Comparison of ENCODE assay signal across 11 cellular contexts in the genomic region with DNA sequence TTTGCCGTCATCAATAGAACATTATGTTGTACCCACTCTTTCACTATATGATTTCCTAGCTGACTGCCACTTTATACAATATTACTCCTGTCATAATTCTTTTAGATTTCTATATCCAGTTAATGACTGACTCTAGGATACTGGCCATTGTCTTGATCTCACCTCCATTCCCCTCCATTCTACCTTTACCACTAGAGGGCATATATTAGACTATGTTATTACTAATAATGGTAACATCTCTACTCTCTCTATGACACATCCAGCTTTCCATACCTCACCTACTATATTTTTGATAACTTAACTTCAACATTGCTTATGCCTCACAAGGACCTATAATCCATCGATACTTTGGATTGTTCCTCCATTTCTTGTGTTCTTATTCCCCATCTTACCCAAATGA. TPM values are rescaled to one million over a fixed set of nuclear protein-coding genes. Genes with fewer than 3 reads are reported as not detected.
DNase-seq lines count a peak whose midpoint lies in the region; ATAC-seq and TF ChIP-seq lines count a peak whose summit lies in the region.
"Had no signal": no experiment of that assay in that cellular context is flagged by ENCODE, and none has a peak within 500 bp of the region (broad histone marks: within the 10 kb centered on the region; RNA-seq: fewer than 3 reads in every experiment).

No MANE protein-coding gene starts in this region.

- no peak overlapping the region for H3K27ac Mint-ChIP-seq in stimulated activated effector memory CD8-positive, alpha-beta T cell treated with anti-CD3 and anti-CD28 coated beads, Interleukin-12 subunit alpha, Interleukin-12 subunit beta, amount 100 ng/mL, for 72 hours
- H3K27ac Mint-ChIP-seq: mesothelial cell of epicardium had no signal

- WGBS in mammary epithelial cell (ENCODE audit: low coverage, missing lambda C conversion rate) = 97% methylated on average over 2 of the region's 2 CpGs
- WGBS in esophagus muscularis mucosa = 90% methylated on average over 2 of the region's 2 CpGs

- dilution Hi-C loops in mammary epithelial cell (cut with HindIII; ENCODE audit: low sequenced_read_pairs) = no loop called here

- intact Hi-C loops in mammary epithelial cell (cut with micrococcal nuclease) = loop anchor here (1.0 to 2.0 kb wide), 2 partner anchors 43 to 196 kb away; no protein-coding TSS in a partner anchor
- intact Hi-C loops in breast epithelium (cut with DNase I; ENCODE audit: low total_unique reads) = no loop called here
- intact Hi-C loops in Panc1 (cut with micrococcal nuclease; ENCODE audit: unreplicated experiment) = no loop called here
- intact Hi-C loops in esophagus muscularis mucosa (cut with DNase I) = no loop called here

- H3K36me3 ChIP-seq in mammary epithelial cell (ENCODE audit: insufficient read depth, low read length) (no peaks in the 10 kb centered on the region), breast epithelium (no peaks in the 10 kb centered on the region), Panc1 (ENCODE audit: control insufficient read depth, insufficient read depth, low read length) (no peaks in the 10 kb centered on the region), esophagus muscularis mucosa (no peaks in the 10 kb centered on the region)

- no peaks in the 10 kb centered on the region for H3K79me2 ChIP-seq in mammary epithelial cell (ENCODE audit: insufficient read depth, low read length)

- TF ChIP-seq CTCF in mammary epithelial cell (conservative IDR thresholded peaks at IDR 0.05 in 1 of 2, IDR thresholded peaks at IDR 0.05 in 1 of 2; ENCODE audit: extremely low read depth in 1 of 2, insufficient read depth in 1 of 2, low read depth in 1 of 2, low read length in 2 of 2) (peak; percentile 40 to 44), breast epithelium (IDR thresholded peaks at IDR 0.05) (no peak), Panc1 (IDR thresholded peaks at IDR 0.05) (0 out of 2 replicates have a peak, but pooled peaks have one; percentile 15), esophagus muscularis mucosa (IDR thresholded peaks at IDR 0.05) (no peak)

- H2AFZ ChIP-seq in mammary epithelial cell (ENCODE audit: low read depth, low read length) = no peak overlapping the region

- peak; percentile 71 for ATAC-seq in HG02852 (IDR thresholded peaks at IDR 0.05; ENCODE audit: unreplicated experiment)
- ATAC-seq in Panc1 = no peak
- peak; percentile 58 for ATAC-seq in stimulated activated effector memory CD8-positive, alpha-beta T cell treated with anti-CD3 and anti-CD28 coated beads, Interleukin-12 subunit alpha, Interleukin-12 subunit beta, amount 100 ng/mL, for 72 hours

- H3K4me2 ChIP-seq in mammary epithelial cell (ENCODE audit: insufficient read depth, low read depth, low read length) = no peak overlapping the region

- no peaks in the 10 kb centered on the region for H3K4me1 Mint-ChIP-seq in stimulated activated effector memory CD8-positive, alpha-beta T cell treated with anti-CD3 and anti-CD28 coated beads, Interleukin-12 subunit alpha, Interleukin-12 subunit beta, amount 100 ng/mL, for 72 hours

- no peaks in the 10 kb centered on the region for H3K9me3 Mint-ChIP-seq in stimulated activated effector memory CD8-positive, alpha-beta T cell treated with anti-CD3 and anti-CD28 coated beads, Interleukin-12 subunit alpha, Interleukin-12 subunit beta, amount 100 ng/mL, for 72 hours
- H3K9me3 Mint-ChIP-seq: mesothelial cell of epicardium had no signal

- no peak overlapping the region for H3K4me3 ChIP-seq in mammary epithelial cell (replicated peaks in 1 of 3; ENCODE audit: insufficient read depth in 1 of 3, low read depth in 2 of 3, low read length in 3 of 3)
- no peak overlapping the region for H3K4me3 ChIP-seq in breast epithelium
- no peak overlapping the region for H3K4me3 ChIP-seq in Panc1 (ENCODE audit: low read depth in 2 of 2, low read length in 2 of 2)
- no peak overlapping the region for H3K4me3 ChIP-seq in esophagus muscularis mucosa

- in situ Hi-C loops in mammary epithelial cell (cut with MboI; ENCODE audit: low sequenced_read_pairs in 2 of 2) (loop anchor here in 1 of 2 donors (10.0 kb wide), 1 partner anchor 197 kb away; no protein-coding TSS in a partner anchor), Panc1 (cut with HindIII; ENCODE audit: low pct_unique_long_range_greater_than_20kb, low sequenced_read_pairs) (no loop called here)

- no peak overlapping the region for H3K4me3 Mint-ChIP-seq in stimulated activated effector memory CD8-positive, alpha-beta T cell treated with anti-CD3 and anti-CD28 coated beads, Interleukin-12 subunit alpha, Interleukin-12 subunit beta, amount 100 ng/mL, for 72 hours
- H3K4me3 Mint-ChIP-seq: mesothelial cell of epicardium had no signal

- peaks cover 16% of the 10 kb centered on the region for H3K4me1 ChIP-seq in mammary epithelial cell (ENCODE audit: insufficient read depth, low read length)
- no peaks in the 10 kb centered on the region for H3K4me1 ChIP-seq in breast epithelium
- no peaks in the 10 kb centered on the region for H3K4me1 ChIP-seq in Panc1 (ENCODE audit: control insufficient read depth, insufficient read depth, low read length)
- no peaks in the 10 kb centered on the region for H3K4me1 ChIP-seq in esophagus muscularis mucosa

- no peaks in the 10 kb centered on the region for H3K36me3 Mint-ChIP-seq in stimulated activated effector memory CD8-positive, alpha-beta T cell treated with anti-CD3 and anti-CD28 coated beads, Interleukin-12 subunit alpha, Interleukin-12 subunit beta, amount 100 ng/mL, for 72 hours
- H3K36me3 Mint-ChIP-seq: mesothelial cell of epicardium had no signal

- CTCF ChIA-PET in mammary epithelial cell (lab: Charles Lee; ENCODE audit: low non-redundant PET) (interaction anchor here (0.6 kb wide), 1 partner anchor 713 kb away, joined by 3 read pairs; no protein-coding TSS in a partner anchor), Panc1 (lab: Charles Lee) (no interaction called here)

- TF ChIP-seq POLR2A in breast epithelium (IDR thresholded peaks at IDR 0.05) = no peak
- no peak for TF ChIP-seq POLR2A in esophagus muscularis mucosa (IDR thresholded peaks at IDR 0.05; ENCODE audit: low read depth)

- no peak overlapping the region for H3K9ac ChIP-seq in mammary epithelial cell (ENCODE audit: insufficient read depth, low read length)

- H3K27ac ChIP-seq in mammary epithelial cell (ENCODE audit: insufficient read depth, low read depth, low read length) = no peak overlapping the region
- no peak overlapping the region for H3K27ac ChIP-seq in breast epithelium
- H3K27ac ChIP-seq in Panc1 (ENCODE audit: low read length) = peak overlapping the region; percentile 4; the same call in 1 of the 2 replicates
- H3K27ac ChIP-seq in esophagus muscularis mucosa (replicated peaks in 1 of 4) = no peak overlapping the region

- DNase-seq in mammary epithelial cell = peak; percentile 22
- no peak for DNase-seq in breast epithelium (ENCODE audit: low spot score in 2 of 2)
- no peak for DNase-seq in Panc1 (ENCODE audit: low read depth, low spot score)
- DNase-seq in stimulated activated effector memory CD8-positive, alpha-beta T cell treated with anti-CD3 and anti-CD28 coated beads, Interleukin-12 subunit alpha, Interleukin-12 subunit beta, amount 100 ng/mL, for 72 hours (ENCODE audit: low spot score in 2 of 2) = no peak
- no peak for DNase-seq in esophagus muscularis mucosa (ENCODE audit: extremely low spot score)
- no peak for DNase-seq in anterior cingulate cortex (lab: John Stamatoyannopoulos, UW)
- DNase-seq in NOMO-1 treated with DMSO at 0.1 percent for 48 hours (lab: John Stamatoyannopoulos, UW; ENCODE audit: unreplicated experiment) = no peak
- DNase-seq: NK-92 treated with Interleukin-12 subunit alpha and Interleukin-12 subunit beta, amount 100 ng/mL, for 24 hours had no signal

- no TSS peak for BruUV-seq in mammary epithelial cell (replicated peaks; lab: Mats Ljungman, UMichigan)
- BruUV-seq in Panc1 (replicated peaks; lab: Mats Ljungman, UMichigan) = no TSS peak

- H3K27me3 ChIP-seq in mammary epithelial cell (ENCODE audit: insufficient read depth, low read length) (no peaks in the 10 kb centered on the region), breast epithelium (no peaks in the 10 kb centered on the region), Panc1 (ENCODE audit: control insufficient read depth, insufficient read depth, low read length) (no peaks in the 10 kb centered on the region), esophagus muscularis mucosa (no peaks in the 10 kb centered on the region)

- H3K9me3 ChIP-seq in mammary epithelial cell (replicated peaks; ENCODE audit: insufficient read depth, low read length) = no peaks in the 10 kb centered on the region
- no peaks in the 10 kb centered on the region for H3K9me3 ChIP-seq in breast epithelium
- no peaks in the 10 kb centered on the region for H3K9me3 ChIP-seq in Panc1 (ENCODE audit: control insufficient read depth, insufficient read depth, low read depth, low read length)
- no peaks in the 10 kb centered on the region for H3K9me3 ChIP-seq in esophagus muscularis mucosa

- POLR2A ChIA-PET in Panc1 (lab: Charles Lee) = no interaction called here

- H4K20me1 ChIP-seq in mammary epithelial cell (ENCODE audit: insufficient read depth, low read length) = no peaks in the 10 kb centered on the region

- no peak for TF ChIP-seq EP300 in esophagus muscularis mucosa (IDR thresholded peaks at IDR 0.05)

RNA-seq across cellular contexts. Expression of a gene that starts 31.4 kb away (rescaled TPM):
- total RNA-seq in mammary epithelial cell = not detected
- polyA plus RNA-seq in mammary epithelial cell = not detected
- polyA minus RNA-seq in mammary epithelial cell = not detected
- not detected for total RNA-seq in breast epithelium
- total RNA-seq in Panc1 (2021; ENCODE audit: unreplicated experiment) = not detected
- polyA plus RNA-seq in Panc1 (2012; ENCODE audit: insufficient read length) = not detected
- total RNA-seq in esophagus muscularis mucosa = not detected
- total RNA-seq: mesothelial cell of epicardium had no signal
- polyA plus RNA-seq: adipose tissue had no signal

Comparison
In these comparisons a context has a peak if more than half of its experiments do, and no peak if none do; other contexts are left out.
1. CTCF ChIP-seq: peak in mammary epithelial cell (2 of 2) and Panc1 (single experiment); none in breast epithelium (0 of 3) and esophagus muscularis mucosa (0 of 3).